9 cellular contexts compared by ENCODE assay signal in genomic region chr2:39408351-39409136, GRCh38. TPM values are rescaled to one million over a fixed set of nuclear protein-coding genes. Genes with fewer than 3 reads are reported as not detected.
DNase-seq lines count a peak whose midpoint lies in the region; ATAC-seq, FAIRE-seq and TF ChIP-seq lines count a peak whose summit lies in the region.
"Had no signal": no experiment of that assay in that cellular context is flagged by ENCODE, and none has a peak within 500 bp of the region (broad histone marks: within the 10 kb centered on the region; RNA-seq: fewer than 3 reads in every experiment).

No MANE protein-coding gene starts in this region.

- no peak overlapping the region for H3K4ac ChIP-seq in H1 (replicated peaks; ENCODE audit: insufficient read length, low read depth, low read length)

- no peak overlapping the region for H4K8ac ChIP-seq in H1 (ENCODE audit: extremely low read depth, insufficient read depth, low read length)

- H4K91ac ChIP-seq in H1 (replicated peaks; ENCODE audit: insufficient read length, low read length) = peak overlapping the region; percentile 22

- no peak overlapping the region for H2BK12ac ChIP-seq in H1 (ENCODE audit: low read depth, low read length)

- no peak overlapping the region for H2AK5ac ChIP-seq in H1 (ENCODE audit: low read depth, low read length)

- no peak overlapping the region for H4K5ac ChIP-seq in H1 (ENCODE audit: insufficient read length, low read depth, low read length)

- no peak for TF ChIP-seq EP300 in H1 (IDR thresholded peaks at IDR 0.05; ENCODE audit: borderline replicate concordance in 1 of 2, low read depth in 2 of 2, low read length in 2 of 2)

- H3K4me3 ChIP-seq in H1 (ENCODE audit: extremely low read depth in 1 of 4, insufficient read depth in 2 of 4, low read depth in 3 of 4, low read length in 4 of 4) (no peak overlapping the region), HAP-1 (no peak overlapping the region)

- no peak overlapping the region for H2BK5ac ChIP-seq in H1 (ENCODE audit: low read depth, low read length)

- DNase-seq in AML-193 (lab: John Stamatoyannopoulos, UW) (peak; percentile 24), H1 (ENCODE audit: low read depth in 1 of 2, low spot score in 2 of 2) (no peak), HAP-1 (ENCODE audit: low spot score in 2 of 2) (no peak), activated gamma-delta T cell treated with Interleukin-2 at 50 U/mL for 16 hours (no peak), HuH-7 (ENCODE audit: low spot score) (no peak)
- DNase-seq in activated CD4-positive, CD25-positive, alpha-beta regulatory T cell (lab: John Stamatoyannopoulos, UW) = no peak
- DNase-seq: stimulated activated CD4-positive, alpha-beta T cell treated with anti-CD3 and anti-CD28 coated beads, Interleukin-4, amount 100 ng/mL, for 1 hour had no signal

- no peak overlapping the region for H3K56ac ChIP-seq in H1 (replicated peaks; ENCODE audit: insufficient read length, low read depth, low read length)

- no peak overlapping the region for H2AFZ ChIP-seq in H1 (ENCODE audit: low read length)

- H2BK120ac ChIP-seq in H1 (replicated peaks; ENCODE audit: low read depth, low read length) = no peak overlapping the region

- no peak for TF ChIP-seq POLR2A in H1 (IDR thresholded peaks at IDR 0.05; ENCODE audit: control extremely low read depth in 1 of 2, low read depth in 2 of 2, low read length in 2 of 2)

- no peak overlapping the region for H3K4me2 ChIP-seq in H1 (ENCODE audit: insufficient read depth in 1 of 2, low read depth in 2 of 2, low read length in 2 of 2)

- H3K4me1 ChIP-seq in H1 (replicated peaks in 1 of 4; ENCODE audit: control insufficient read depth in 3 of 4, insufficient read depth in 4 of 4, low read length in 3 of 4) = peaks cover 0 to 19% (median 5%) of the 10 kb centered on the region in 4 experiments; a peak in 5 of 7 replicates
- H3K4me1 ChIP-seq in HAP-1 = peaks cover 48% of the 10 kb centered on the region

- WGBS in H1 (ENCODE audit: extremely low coverage in 1 of 2, insufficient coverage in 1 of 2, insufficient read length in 1 of 2, insufficient replicate concordance in 2 of 2, low coverage in 1 of 2, low lambda C conversion rate in 2 of 2, missing lambda C conversion rate in 1 of 2), 2 experiments = 85% methylated on average over 3 of the region's 3 CpGs; no CpG with 5 or more reads in 1 of the 2 experiments

- peak; percentile 76 for ATAC-seq in GM19395 (IDR thresholded peaks at IDR 0.05; ENCODE audit: unreplicated experiment)
- ATAC-seq in HG03196 (IDR thresholded peaks at IDR 0.05; ENCODE audit: unreplicated experiment) = peak; percentile 46

- POLR2A ChIA-PET in H1 (lab: Charles Lee; ENCODE audit: partially characterized antibody) = interaction anchor here (0.6 to 1.1 kb wide), 2 partner anchors 18 to 23 kb away, joined by 3 to 7 read pairs; no protein-coding TSS in a partner anchor

- no peak overlapping the region for H3K23ac ChIP-seq in H1 (ENCODE audit: insufficient read length)

- peaks cover 5% of the 10 kb centered on the region; the same call in 1 of the 2 replicates for H3K79me1 ChIP-seq in H1 (ENCODE audit: low read depth, low read length)

- FAIRE-seq in H1 (lab: Jason Lieb, UNC) = no peak

- in situ Hi-C loops in HAP-1 (cut with MboI; ENCODE audit: low sequenced_read_pairs) = no loop called here

- no peak overlapping the region for H2BK15ac ChIP-seq in H1 (ENCODE audit: low read length)

- no peak overlapping the region for H2BK20ac ChIP-seq in H1 (ENCODE audit: low read length)

- H3K36me3 ChIP-seq in H1 (ENCODE audit: control insufficient read depth in 2 of 4, insufficient read depth in 4 of 4, low read length in 3 of 4) = no peaks in the 10 kb centered on the region
- H3K36me3 ChIP-seq in HAP-1 (replicated peaks) = no peaks in the 10 kb centered on the region

- no peak for TF ChIP-seq CTCF in H1 (IDR thresholded peaks at IDR 0.05; ENCODE audit: control extremely low read depth in 1 of 3, insufficient read depth in 1 of 3, low read depth in 1 of 3, low read length in 3 of 3)

- H3K18ac ChIP-seq in H1 (ENCODE audit: extremely low read depth, low read length) = no peak overlapping the region

- CTCF ChIA-PET in H1 (lab: Charles Lee; ENCODE audit: partially characterized antibody) = interaction anchor here (1.1 kb wide), 1 partner anchor 29 kb away, joined by 4 read pairs; no protein-coding TSS in a partner anchor

- H3K9me3 ChIP-seq in H1 (ENCODE audit: insufficient read depth in 2 of 2, low read depth in 1 of 2, low read length in 1 of 2) (no peaks in the 10 kb centered on the region), HAP-1 (no peaks in the 10 kb centered on the region)

- peaks cover 7 to 99% of the 10 kb centered on the region in 2 experiments for H3K79me2 ChIP-seq in H1 (ENCODE audit: control insufficient read depth in 1 of 2, insufficient read depth in 2 of 2, low read length in 2 of 2)

- H3K27me3 ChIP-seq in H1 (replicated peaks in 1 of 4; ENCODE audit: control insufficient read depth in 3 of 4, extremely low read depth in 1 of 4, insufficient read depth in 3 of 4, low read length in 3 of 4) (no peaks in the 10 kb centered on the region), HAP-1 (ENCODE audit: low read depth) (no peaks in the 10 kb centered on the region)

- no peak overlapping the region for H3K27ac ChIP-seq in H1 (ENCODE audit: low read depth, low read length)

- no peak overlapping the region for H3K14ac ChIP-seq in H1 (ENCODE audit: insufficient read length)

- H3K9ac ChIP-seq in H1 (replicated peaks in 1 of 4; ENCODE audit: extremely low read depth in 1 of 4, low read depth in 3 of 4, low read length in 3 of 4) = no peak overlapping the region

- peaks cover 0 to 7% of the 10 kb centered on the region in 2 experiments for H4K20me1 ChIP-seq in H1 (replicated peaks in 1 of 2; ENCODE audit: control insufficient read depth in 1 of 2, insufficient read depth in 2 of 2, low read length in 2 of 2)

- no peaks in the 10 kb centered on the region for H3K23me2 ChIP-seq in H1 (ENCODE audit: low read depth, low read length)

- no peak for TF ChIP-seq RAD21 in H1 (IDR thresholded peaks at IDR 0.05 in 1 of 2, conservative IDR thresholded peaks at IDR 0.05 in 1 of 2; ENCODE audit: low read depth in 2 of 2, low read length in 2 of 2)

TF ChIP-seq in H1, 55 proteins besides CTCF, POLR2A, EP300 and RAD21:
- TF ChIP-seq GABPA (IDR thresholded peaks at IDR 0.05; ENCODE audit: borderline replicate concordance, insufficient read depth, low read length) (no peak), HDAC6 (IDR thresholded peaks at IDR 0.05; ENCODE audit: low read depth, low read length) (no peak), CHD2 (IDR thresholded peaks at IDR 0.05; ENCODE audit: low read length) (no peak), CBX8 (IDR thresholded peaks at IDR 0.05; ENCODE audit: borderline replicate concordance, low read depth, low read length) (no peak), SRF (IDR thresholded peaks at IDR 0.05; ENCODE audit: low read depth, low read length) (no peak), SP4 (IDR thresholded peaks at IDR 0.05; ENCODE audit: low read length) (no peak), SIN3A (conservative IDR thresholded peaks at IDR 0.05 in 1 of 2, IDR thresholded peaks at IDR 0.05 in 1 of 2; ENCODE audit: low read depth in 1 of 2, low read length in 2 of 2) (no peak), TAF1 (IDR thresholded peaks at IDR 0.05; ENCODE audit: low read depth, low read length) (no peak), KDM5A (IDR thresholded peaks at IDR 0.05; ENCODE audit: low read length) (no peak)

RNA-seq across cellular contexts. Expression of gene MAP4K3, which starts 28.5 kb away (rescaled TPM):
- total RNA-seq in H1 (2021; fragmentation: NEBNext Ultra II Directional; extraction: Animal tissue kit (Norgen Biotek cat#: 25700)) = 63.0 and 70.8 TPM in 2 replicates
- 6.5 and 11.4 TPM in 2 replicates for polyA plus RNA-seq in H1 (2011; rRNA removed)
- polyA plus RNA-seq in H1 (2011; cell fraction: cytosol; rRNA removed) = 15.2 TPM
- 8.8 TPM for polyA plus RNA-seq in H1 (2011; cell fraction: nucleus; rRNA removed)
- polyA plus RNA-seq in H1 (2012, experiment 1 of 2) = 10.3 to 26.4 TPM (median 13.9 TPM) in 4 replicates
- 1.4 TPM for polyA plus RNA-seq in H1 (2012, experiment 2 of 2)
- 20.4 TPM for polyA plus RNA-seq in H1 (2013, experiment 1 of 2)
- 20.5 TPM for polyA plus RNA-seq in H1 (2013, experiment 2 of 2)
- polyA minus RNA-seq in H1 (2011; rRNA and poly(A)+ RNA removed) = 15.3 and 26.3 TPM in 2 replicates
- polyA minus RNA-seq in H1 (2011; cell fraction: cytosol; rRNA and poly(A)+ RNA removed) = 14.1 TPM
- polyA minus RNA-seq in H1 (2011; cell fraction: nucleus; rRNA and poly(A)+ RNA removed) = 47.5 TPM

Comparison
In these comparisons a context has a peak if more than half of its experiments do, and no peak if none do; other contexts are left out.
1. DNase-seq: peak in AML-193 (2 of 2); none in H1 (0 of 2), HAP-1 (0 of 2), activated CD4-positive, CD25-positive, alpha-beta regulatory T cell (0 of 4), activated gamma-delta T cell treated with Interleukin-2 at 50 U/mL for 16 hours (single experiment) and HuH-7 (single experiment).